ENCODE assay signal across 23 cellular contexts in genomic region chr22:31193092-31193491, GRCh38. TPM values are rescaled to one million over a fixed set of nuclear protein-coding genes. Genes with fewer than 3 reads are reported as not detected.
DNase-seq lines count a peak whose midpoint lies in the region; ATAC-seq and TF ChIP-seq lines count a peak whose summit lies in the region.
"Had no signal": no experiment of that assay in that cellular context is flagged by ENCODE, and none has a peak within 500 bp of the region (broad histone marks: within the 10 kb centered on the region; RNA-seq: fewer than 3 reads in every experiment).

No MANE protein-coding gene starts in this region.

- peak overlapping the region; percentile 51 for H3K27ac ChIP-seq in 22Rv1
- H3K27ac ChIP-seq: left ventricle myocardium inferior had no signal

- no peak overlapping the region for H3K4me3 ChIP-seq in fibroblast of pulmonary artery (replicated peaks; ENCODE audit: low read depth, low read length)
- H3K4me3 ChIP-seq: left ventricle myocardium inferior, tibial nerve had no signal

- no peak for ATAC-seq in HG02852 (IDR thresholded peaks at IDR 0.05; ENCODE audit: unreplicated experiment)
- no peak for ATAC-seq in HG02884 (IDR thresholded peaks at IDR 0.05; ENCODE audit: unreplicated experiment)
- ATAC-seq in GM21576 (IDR thresholded peaks at IDR 0.05; ENCODE audit: unreplicated experiment), result no peak
- no peak for ATAC-seq in GM19351 (IDR thresholded peaks at IDR 0.05; ENCODE audit: unreplicated experiment)
- ATAC-seq: activated naive CD8-positive, alpha-beta T cell treated with anti-CD3 and anti-CD28 coated beads, Interleukin-2, amount 50 U/mL, for 24 hours had no signal

- DNase-seq in NCI-H460 (ENCODE audit: extremely low read depth, low read depth) (peak; percentile 91), fibroblast of pulmonary artery (ENCODE audit: low read depth) (peak; percentile 4), occipital lobe (lab: John Stamatoyannopoulos, UW) (peak; percentile 60)
- DNase-seq: activated CD4-positive, alpha-beta memory T cell treated with anti-CD3 and anti-CD28 coated beads, Interleukin-2, amount 10 ng/mL, durations not matched to agents 7 days and 5 days; activated CD4-positive, CD25-positive, alpha-beta regulatory T cell; activated gamma-delta T cell; activated naive CD8-positive, alpha-beta T cell treated with anti-CD3 and anti-CD28 coated beads, Interleukin-2, amount 50 U/mL, for 24 hours; C1 segment of cervical spinal cord; Calu3; cortex of kidney; EL; left ventricle myocardium inferior; MM.1S; NCI-H146; retina; stimulated activated CD4-positive, alpha-beta T cell treated with anti-CD3 and anti-CD28 coated beads, Interleukin-4, amount 100 ng/mL, for 24 hours had no signal

- TF ChIP-seq CTCF in 22Rv1 (IDR thresholded peaks at IDR 0.05) (no peak), fibroblast of pulmonary artery (IDR thresholded peaks at IDR 0.05; ENCODE audit: low read length, missing control alignments) (no peak)

RNA-seq across cellular contexts. Expression of gene LIMK2, which starts 19.0 kb away (rescaled TPM):
- 31.3 and 37.3 TPM in 2 replicates for total RNA-seq in NCI-H460 (2014; rRNA removed; shearing (Covaris generic))
- 47.6 and 56.4 TPM in 2 replicates for polyA plus RNA-seq in NCI-H460 (2014; cell fraction: nucleus; rRNA removed)
- 16.7 TPM for total RNA-seq in occipital lobe

RNA-seq across cellular contexts. Expression of gene RNF185, which starts 33.1 kb away (rescaled TPM):
- 46.8 and 53.3 TPM in 2 replicates for total RNA-seq in NCI-H460 (2014; rRNA removed; shearing (Covaris generic))
- 23.4 and 41.1 TPM in 2 replicates for polyA plus RNA-seq in NCI-H460 (2014; cell fraction: nucleus; rRNA removed)
- total RNA-seq in occipital lobe, result 29.2 TPM

RNA-seq across cellular contexts. Expression of gene PLA2G3, which starts 52.8 kb away (rescaled TPM):
- not detected in 2 replicates for total RNA-seq in NCI-H460 (2014; rRNA removed; shearing (Covaris generic))
- polyA plus RNA-seq in NCI-H460 (2014; cell fraction: nucleus; rRNA removed), result 0.07 and 0.13 TPM in 2 replicates
- total RNA-seq in occipital lobe, result not detected
- total RNA-seq: activated CD4-positive, alpha-beta memory T cell treated with anti-CD3 and anti-CD28 coated beads, Interleukin-2, amount 10 ng/mL, durations not matched to agents 7 days and 5 days; Calu3; H4; left ventricle myocardium inferior; tibial nerve had no signal

Comparison
In these comparisons a context has a peak if more than half of its experiments do, and no peak if none do; other contexts are left out.
1. DNase-seq: peak in every context shown above with its lines; median percentile 91 in NCI-H460; 60 in occipital lobe; 4 in fibroblast of pulmonary artery.